In the genomic region with DNA sequence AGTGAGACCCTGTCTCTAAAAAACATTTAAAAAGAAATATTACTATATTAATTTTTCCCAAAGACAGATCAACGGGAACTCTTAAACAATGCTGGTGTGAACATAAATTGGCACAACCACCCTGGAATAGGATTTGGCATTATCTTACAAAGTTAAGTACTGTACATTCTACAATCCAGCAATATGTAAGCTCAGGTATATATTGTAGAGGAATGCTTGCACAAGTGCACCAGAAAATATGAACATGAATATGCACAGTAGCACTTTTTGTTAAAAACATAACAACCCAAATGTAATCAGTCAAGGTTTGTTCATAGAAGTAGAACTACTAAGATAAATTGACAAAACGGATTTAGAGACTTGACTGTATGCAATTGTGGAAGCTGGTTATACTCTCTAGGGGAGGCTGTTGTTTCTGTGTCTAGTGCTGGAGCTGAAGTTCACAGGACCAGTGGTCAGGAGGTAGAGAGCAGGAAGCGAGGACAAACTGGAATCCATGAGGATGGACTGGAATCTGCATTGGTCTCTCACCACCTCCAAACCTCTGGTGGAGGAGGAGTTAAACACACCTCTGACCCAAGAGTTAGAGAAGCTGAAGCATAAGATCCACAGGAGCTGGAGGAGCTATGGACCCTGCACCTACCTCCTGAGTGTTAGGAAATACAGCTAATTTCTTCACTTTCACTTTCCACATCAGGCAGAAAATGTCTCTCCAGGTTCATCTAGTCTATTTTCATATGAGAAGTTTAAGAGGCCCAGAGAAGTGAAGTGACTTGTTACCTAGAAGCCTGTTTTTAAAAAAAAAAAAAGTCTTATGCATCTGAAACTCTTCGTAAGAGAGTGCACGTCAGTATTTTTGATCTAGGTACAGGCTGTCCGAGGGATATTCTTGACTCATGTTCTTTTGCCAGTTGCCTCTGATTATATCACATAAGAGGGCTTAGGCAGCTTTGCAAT, we compare ENCODE assay signal across 9 cellular contexts. TPM values are rescaled to one million over a fixed set of nuclear protein-coding genes. Genes with fewer than 3 reads are reported as not detected.
A peak's percentile ranks its signal among the peaks of the same experiment; 100 is the strongest.
DNase-seq lines count a peak whose midpoint lies in the region; ATAC-seq and TF ChIP-seq lines count a peak whose summit lies in the region.
"Had no signal": no experiment of that assay in that cellular context is flagged by ENCODE, and none has a peak within 500 bp of the region (broad histone marks: within the 10 kb centered on the region; RNA-seq: fewer than 3 reads in every experiment).

No MANE protein-coding gene starts in this region.

- no peaks in the 10 kb centered on the region for H3K9me3 ChIP-seq in CD8-positive, alpha-beta T cell (ENCODE audit: low read length)
- H3K9me3 ChIP-seq in OCI-LY3 (ENCODE audit: insufficient read depth, low read length) (no peaks in the 10 kb centered on the region), skeletal muscle tissue (ENCODE audit: control insufficient read depth in 3 of 3, low read length in 3 of 3) (no peaks in the 10 kb centered on the region), endodermal cell (ENCODE audit: control insufficient read depth, low read length) (no peaks in the 10 kb centered on the region)

- peak overlapping the region; percentile 2; the same call in 1 of the 2 replicates for H2AFZ ChIP-seq in OCI-LY3 (ENCODE audit: low read depth, low read length)

- TF ChIP-seq CTCF in CD8-positive, alpha-beta T cell (IDR thresholded peaks at IDR 0.05), result no peak
- peak; percentile 30; the same call in 1 of the 2 replicates for TF ChIP-seq CTCF in OCI-LY3 (IDR thresholded peaks at IDR 0.05; ENCODE audit: low read depth, low read length)
- no peak for TF ChIP-seq CTCF in endodermal cell (conservative IDR thresholded peaks at IDR 0.05)

- no peaks in the 10 kb centered on the region for H3K27me3 ChIP-seq in CD8-positive, alpha-beta T cell (ENCODE audit: insufficient read depth, low read length)
- H3K27me3 ChIP-seq in OCI-LY3 (ENCODE audit: low read depth, low read length) (no peaks in the 10 kb centered on the region), skeletal muscle tissue (ENCODE audit: control insufficient read depth in 3 of 3, insufficient read depth in 3 of 3, low read length in 3 of 3) (no peaks in the 10 kb centered on the region), endodermal cell (ENCODE audit: control insufficient read depth, insufficient read depth, low read length, poor library complexity, severe bottlenecking) (no peaks in the 10 kb centered on the region)
- H3K27me3 ChIP-seq: foreskin keratinocyte had no signal

- POLR2A ChIA-PET in CD8-positive, alpha-beta T cell (lab: Charles Lee), result interaction anchor here (0.5 to 1.2 kb wide), 7 partner anchors 10 to 169 kb away, joined by 3 to 9 read pairs (median 3); a partner anchor contains a TSS

- peak overlapping the region; percentile 74 for H3K4me2 ChIP-seq in OCI-LY3 (ENCODE audit: low read length)

- peak overlapping the region; percentile 82 for H3K4me3 Mint-ChIP-seq in CD8-positive, alpha-beta T cell
- H3K4me3 Mint-ChIP-seq in endodermal cell, result no peak overlapping the region

- no peak for DNase-seq in CD8-positive, alpha-beta T cell
- DNase-seq in fibroblast of peridontal ligament (ENCODE audit: extremely low read depth), result peak; percentile 31
- DNase-seq in NCI-H1694 (lab: John Stamatoyannopoulos, UW), result no peak
- no peak for DNase-seq in NCI-H345 (lab: John Stamatoyannopoulos, UW)
- DNase-seq in endodermal cell, result no peak

- ATAC-seq in CD8-positive, alpha-beta T cell, result peak; percentile 63
- peak; percentile 53 for ATAC-seq in GM21423 (IDR thresholded peaks at IDR 0.05; ENCODE audit: unreplicated experiment)
- ATAC-seq: foreskin keratinocyte had no signal

- intact Hi-C loops in CD8-positive, alpha-beta T cell (cut with DNase I, micrococcal nuclease), result loop anchor here (2.0 to 10.0 kb wide), 3 partner anchors 20 to 1224 kb away; a partner anchor contains a TSS

- H3K27ac Mint-ChIP-seq in CD8-positive, alpha-beta T cell, result peak overlapping the region; percentile 83
- no peak overlapping the region for H3K27ac Mint-ChIP-seq in endodermal cell

- H3K9ac ChIP-seq in OCI-LY3 (ENCODE audit: low read length) (peak overlapping the region; percentile 46), skeletal muscle tissue (ENCODE audit: low read depth in 1 of 3, low read length in 3 of 3) (peak overlapping the region; percentile 45 to 63 (median 63)), endodermal cell (ENCODE audit: extremely low read depth, low read length, poor library complexity, severe bottlenecking) (no peak overlapping the region)

- no peaks in the 10 kb centered on the region for H3K36me3 ChIP-seq in CD8-positive, alpha-beta T cell (ENCODE audit: insufficient read depth, low read length)
- H3K36me3 ChIP-seq in OCI-LY3 (replicated peaks; ENCODE audit: low read depth, low read length), result no peaks in the 10 kb centered on the region
- no peaks in the 10 kb centered on the region for H3K36me3 ChIP-seq in skeletal muscle tissue (ENCODE audit: control insufficient read depth in 3 of 3, insufficient read depth in 3 of 3, low read length in 3 of 3)
- no peaks in the 10 kb centered on the region for H3K36me3 ChIP-seq in endodermal cell (ENCODE audit: control insufficient read depth, insufficient read depth, low read length)

- WGBS in endodermal cell (ENCODE audit: insufficient coverage in 1 of 2, insufficient read length in 1 of 2), 2 experiments, result 94 to 95% methylated on average over 4 to 6 of the region's 6 CpGs

- CTCF ChIA-PET in CD8-positive, alpha-beta T cell (lab: Charles Lee), result interaction anchor here (0.8 to 5.0 kb wide), 6 partner anchors 8 to 422 kb away, joined by 3 to 20 read pairs (median 5); a partner anchor contains a TSS

- H3K79me2 ChIP-seq in OCI-LY3 (ENCODE audit: low read length), result no peaks in the 10 kb centered on the region

- H3K9me3 Mint-ChIP-seq in CD8-positive, alpha-beta T cell, result no peaks in the 10 kb centered on the region
- H3K9me3 Mint-ChIP-seq in endodermal cell, result peaks cover 8% of the 10 kb centered on the region

- peaks cover 36% of the 10 kb centered on the region for H3K4me1 Mint-ChIP-seq in CD8-positive, alpha-beta T cell (ENCODE audit: low read depth)
- H3K4me1 Mint-ChIP-seq in endodermal cell, result peaks cover 5% of the 10 kb centered on the region

- peak overlapping the region; percentile 17 for H3K4me3 ChIP-seq in CD8-positive, alpha-beta T cell (ENCODE audit: low read depth, low read length)
- peak overlapping the region; percentile 66 for H3K4me3 ChIP-seq in OCI-LY3 (ENCODE audit: low read length)
- peak overlapping the region; percentile 55 to 75 (median 68) for H3K4me3 ChIP-seq in skeletal muscle tissue (ENCODE audit: low read length in 3 of 3)
- H3K4me3 ChIP-seq in endodermal cell (ENCODE audit: low read length), result no peak overlapping the region

- H3K4me1 ChIP-seq in CD8-positive, alpha-beta T cell (ENCODE audit: insufficient read depth, low read length), result peaks cover 6% of the 10 kb centered on the region
- peaks cover 21% of the 10 kb centered on the region for H3K4me1 ChIP-seq in OCI-LY3 (ENCODE audit: low read length)
- H3K4me1 ChIP-seq in skeletal muscle tissue (ENCODE audit: control insufficient read depth in 3 of 3, insufficient read depth in 3 of 3, low read length in 3 of 3), result peaks cover 6 to 8% (median 7%) of the 10 kb centered on the region in 3 donors
- H3K4me1 ChIP-seq in endodermal cell (ENCODE audit: control insufficient read depth, insufficient read depth, low read length), result no peaks in the 10 kb centered on the region
- H3K4me1 ChIP-seq: foreskin keratinocyte had no signal

- H3K27ac ChIP-seq in CD8-positive, alpha-beta T cell (ENCODE audit: low read depth, low read length), result no peak overlapping the region
- H3K27ac ChIP-seq in OCI-LY3 (ENCODE audit: low read length), result peak overlapping the region; percentile 2; the same call in 1 of the 2 replicates
- H3K27ac ChIP-seq in skeletal muscle tissue (ENCODE audit: low read depth, low read length), result peak overlapping the region; percentile 31
- no peak overlapping the region for H3K27ac ChIP-seq in endodermal cell (ENCODE audit: low read depth, low read length)
- H3K27ac ChIP-seq: foreskin keratinocyte had no signal

- no peaks in the 10 kb centered on the region for H3K36me3 Mint-ChIP-seq in CD8-positive, alpha-beta T cell
- H3K36me3 Mint-ChIP-seq in endodermal cell (ENCODE audit: low read depth), result no peaks in the 10 kb centered on the region

- H3K27me3 Mint-ChIP-seq in CD8-positive, alpha-beta T cell (ENCODE audit: low read depth), result no peaks in the 10 kb centered on the region
- no peaks in the 10 kb centered on the region for H3K27me3 Mint-ChIP-seq in endodermal cell (ENCODE audit: insufficient read depth)

- H4K20me1 ChIP-seq in OCI-LY3 (ENCODE audit: insufficient read depth, low read length), result no peaks in the 10 kb centered on the region

RNA-seq across cellular contexts. Expression of a gene that starts 20.3 kb away (rescaled TPM):
- 10 to 100 TPM; 17.0 to 17.4 TPM for total RNA-seq in CD8-positive, alpha-beta T cell
- total RNA-seq in skeletal muscle tissue (26.6 TPM), endodermal cell (10 to 100 TPM; 27.0 to 27.1 TPM)
- 16.5 TPM for polyA plus RNA-seq in endodermal cell (2013, experiment 1 of 2)
- polyA plus RNA-seq in endodermal cell (2013, experiment 2 of 2), result 17.4 TPM

Comparison
In these comparisons a context has a peak if more than half of its experiments do, and no peak if none do; other contexts are left out.
1. H3K27ac ChIP-seq: peak in OCI-LY3 (single experiment) and skeletal muscle tissue (single experiment); none in CD8-positive, alpha-beta T cell (single experiment) and endodermal cell (single experiment).